In the genomic region with DNA sequence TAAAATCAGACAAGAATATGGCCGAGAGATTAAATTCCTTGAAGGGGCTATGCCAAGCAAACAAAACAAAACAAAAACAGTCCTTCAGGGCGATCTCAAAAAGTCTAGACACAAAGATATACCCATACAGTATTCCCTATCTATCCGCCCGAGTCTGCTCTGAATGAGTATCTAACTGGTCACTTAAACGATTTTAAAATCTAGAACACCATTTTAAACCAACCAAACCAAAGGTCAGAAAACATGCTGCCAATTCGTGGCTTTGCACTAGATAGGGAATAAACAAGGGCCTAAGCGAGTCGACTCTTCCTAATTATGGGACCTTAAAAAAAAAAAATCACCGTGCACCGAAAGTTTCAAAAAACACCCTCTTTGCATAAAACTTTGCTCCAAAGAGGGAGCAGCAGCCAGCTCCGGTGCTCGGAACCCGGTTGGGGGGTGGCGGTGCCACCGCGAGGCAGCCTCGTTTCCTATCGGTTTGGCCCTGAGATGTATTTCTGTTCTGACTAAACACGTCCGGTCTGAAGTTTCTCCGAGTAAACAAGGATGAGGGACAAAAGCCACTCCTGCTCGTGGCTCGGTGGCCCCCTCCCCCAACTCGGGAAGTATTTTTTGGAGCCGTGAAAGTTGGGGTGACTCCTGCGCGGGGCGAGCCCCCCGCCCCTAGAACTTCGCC, we compare ENCODE assay signal across 9 cellular contexts. TPM values are rescaled to one million over a fixed set of nuclear protein-coding genes. Genes with fewer than 3 reads are reported as not detected.
DNase-seq lines count a peak whose midpoint lies in the region; ATAC-seq, FAIRE-seq and TF ChIP-seq lines count a peak whose summit lies in the region.
"Had no signal": no experiment of that assay in that cellular context is flagged by ENCODE, and none has a peak within 500 bp of the region (broad histone marks: within the 10 kb centered on the region; RNA-seq: fewer than 3 reads in every experiment).

No MANE protein-coding gene starts in this region.

- peak overlapping the region; percentile 90 for H3K27ac ChIP-seq in KOPT-K1 (ENCODE audit: low read depth, low read length, poor library complexity, severe bottlenecking)
- H3K27ac ChIP-seq in HepG2 (ENCODE audit: extremely low read length, insufficient read depth, low read length) = peak overlapping the region; percentile 88

- peak overlapping the region; percentile 88 for H3K4me2 ChIP-seq in HepG2 (ENCODE audit: low read depth, low read length)

- WGBS in HepG2 (ENCODE audit: low lambda C conversion rate) = 2% methylated on average over 27 of the region's 30 CpGs

- H3K27me3 ChIP-seq in HepG2 (ENCODE audit: control insufficient read depth in 1 of 2, insufficient read depth in 2 of 2, low read length in 2 of 2) = no peaks in the 10 kb centered on the region; a peak in 2 of 5 replicates

- H3K9me3 ChIP-seq in KOPT-K1 (ENCODE audit: insufficient read depth, low read length, poor library complexity, severe bottlenecking) (no peaks in the 10 kb centered on the region), HepG2 (ENCODE audit: low read length) (no peaks in the 10 kb centered on the region)

- H3K36me3 ChIP-seq in KOPT-K1 (ENCODE audit: insufficient read depth, low read length) = peaks cover 47% of the 10 kb centered on the region
- H3K36me3 ChIP-seq in HepG2 (replicated peaks in 1 of 2; ENCODE audit: control insufficient read depth in 1 of 2, insufficient read depth in 2 of 2, low read length in 2 of 2) = peaks cover 0 to 18% of the 10 kb centered on the region in 2 experiments; a peak in 3 of 5 replicates

- CTCF ChIA-PET in HepG2 (lab: Yijun Ruan, JAX; ENCODE audit: low intra/inter-chr PET ratio, low total read pairs) = no interaction called here

- in situ Hi-C loops in HepG2 (cut with HindIII; ENCODE audit: extremely low pct_ligation_motif_present, low pct_unique_long_range_greater_than_20kb) = no loop called here

- FAIRE-seq in HepG2 (lab: Jason Lieb, UNC) = no peak
- FAIRE-seq: frontal cortex had no signal

- peak; percentile 35 for ATAC-seq in GM21447 (IDR thresholded peaks at IDR 0.05; ENCODE audit: unreplicated experiment)
- peak; percentile 12 for ATAC-seq in HepG2

- peak; percentile 82 for DNase-seq in DMS53 (lab: John Stamatoyannopoulos, UW)
- peak; percentile 58 to 62 for DNase-seq in activated CD4-positive, alpha-beta T cell treated with anti-CD3 and anti-CD28 coated beads for 24 hours (ENCODE audit: low read depth in 2 of 2)
- no peak for DNase-seq in chondrocyte (ENCODE audit: low spot score)
- DNase-seq in HepG2 (ENCODE audit: low spot score) = peak; percentile 70
- DNase-seq in stimulated activated CD4-positive, alpha-beta T cell treated with anti-CD3 and anti-CD28 coated beads, Interleukin-2, amount 100 ng/mL, for 4 hours (ENCODE audit: low read depth) = peak; percentile 61
- DNase-seq in NCI-H2196 (lab: John Stamatoyannopoulos, UW; ENCODE audit: unreplicated experiment) = no peak

- H3K36me3 Mint-ChIP-seq in chondrocyte (ENCODE audit: low read depth) = peaks cover 13% of the 10 kb centered on the region

- intact Hi-C loops in HepG2 (cut with micrococcal nuclease; ENCODE audit: unreplicated experiment) = loop anchor here (2.0 to 5.0 kb wide), 2 partner anchors 57 to 211 kb away; no protein-coding TSS in a partner anchor

- BruUV-seq in HepG2 (replicated peaks; lab: Mats Ljungman, UMichigan) = no TSS peak

- no peak for TF ChIP-seq EP300 in HepG2 (IDR thresholded peaks at IDR 0.05; ENCODE audit: low read depth in 2 of 2, low read length in 2 of 2)
- TF ChIP-seq EP300 in HepG2 (CRISPR knock-in tag; IDR thresholded peaks at IDR 0.05; ENCODE audit: borderline replicate concordance) = no peak

- H3K4me1 ChIP-seq in HepG2 (ENCODE audit: insufficient read depth, low read length) = peaks cover 27% of the 10 kb centered on the region

- no peak overlapping the region for H2AFZ ChIP-seq in HepG2 (ENCODE audit: low read length)

- H3K4me3 ChIP-seq in HepG2 (replicated peaks in 1 of 3; ENCODE audit: insufficient read depth in 1 of 3, low read depth in 2 of 3, low read length in 3 of 3) = peak overlapping the region; percentile 71 to 88 (median 80)

- peaks cover 4% of the 10 kb centered on the region; the same call in 1 of the 2 replicates for H4K20me1 ChIP-seq in HepG2 (ENCODE audit: insufficient read depth, low read length)

- TF ChIP-seq RAD21 in HepG2 (CRISPR knock-in tag; IDR thresholded peaks at IDR 0.05) = no peak

- peak overlapping the region; percentile 97 for H3K27ac Mint-ChIP-seq in chondrocyte (ENCODE audit: unreplicated experiment)

- H3K27me3 Mint-ChIP-seq in chondrocyte (ENCODE audit: low read depth) = no peaks in the 10 kb centered on the region

- H3K4me1 Mint-ChIP-seq in chondrocyte (ENCODE audit: low read depth) = peaks cover 40% of the 10 kb centered on the region

- no peaks in the 10 kb centered on the region for H3K9me3 Mint-ChIP-seq in chondrocyte (ENCODE audit: low read depth)

- peak in 1 of 2 experiments; percentile 54; a peak in 2 of 4 replicates for TF ChIP-seq POLR2A in HepG2 (IDR thresholded peaks at IDR 0.05; ENCODE audit: insufficient read depth in 1 of 2, low read depth in 2 of 2, low read length in 2 of 2)

- peak overlapping the region; percentile 85 for H3K9ac ChIP-seq in HepG2 (ENCODE audit: insufficient read depth, low read depth, low read length)

- H3K4me3 Mint-ChIP-seq in chondrocyte (ENCODE audit: unreplicated experiment) = peak overlapping the region; percentile 75

- TF ChIP-seq CTCF in chondrocyte (IDR thresholded peaks at IDR 0.05) (no peak), HepG2 (CRISPR knock-in tag; IDR thresholded peaks at IDR 0.05) (no peak)

- peaks cover 22% of the 10 kb centered on the region for H3K79me2 ChIP-seq in HepG2 (ENCODE audit: insufficient read depth, low read length)

- POLR2A ChIA-PET in HepG2 (lab: Yijun Ruan, JAX) = interaction anchor here (0.7 to 0.8 kb wide), 2 partner anchors 69 to 152 kb away, joined by 3 to 4 read pairs; no protein-coding TSS in a partner anchor

TF ChIP-seq in HepG2, 621 proteins besides CTCF, POLR2A, EP300 and RAD21 (continues in another document):
- TF ChIP-seq KLF12 (CRISPR knock-in tag; IDR thresholded peaks at IDR 0.05; ENCODE audit: borderline replicate concordance) (no peak), MXD1 (CRISPR knock-in tag; IDR thresholded peaks at IDR 0.05) (no peak), TOPORS (CRISPR knock-in tag; IDR thresholded peaks at IDR 0.05) (no peak), AKAP8 (CRISPR knock-in tag; IDR thresholded peaks at IDR 0.05) (no peak)

RNA-seq across cellular contexts. Expression of gene HMGB1, which starts 1.8 kb away (rescaled TPM):
- total RNA-seq in chondrocyte (182 to 256 TPM (median 188 TPM) in 3 replicates), HepG2 (2016; rRNA removed; fragmentation: Illumina TruSeq; extraction: Trizol) (584 and 878 TPM in 2 replicates)
- 61.2 and 63.8 TPM in 2 replicates for total RNA-seq in HepG2 (2016; cell fraction: cytosol; rRNA removed; fragmentation: Illumina TruSeq; extraction: Trizol; ENCODE audit: low read depth)
- total RNA-seq in HepG2 (2016; cell fraction: insoluble cytoplasmic fraction; rRNA removed; fragmentation: Illumina TruSeq; extraction: Trizol) = 597 and 915 TPM in 2 replicates
- total RNA-seq in HepG2 (2016; cell fraction: membrane; rRNA removed; fragmentation: Illumina TruSeq; extraction: Trizol) = 106 and 121 TPM in 2 replicates
- total RNA-seq in HepG2 (2016; cell fraction: nucleus; rRNA removed; fragmentation: Illumina TruSeq; extraction: Trizol) = 324 and 333 TPM in 2 replicates
- polyA plus RNA-seq in HepG2 (2011; rRNA removed) = 71.6 and 115 TPM in 2 replicates
- 48.0 and 59.3 TPM in 2 replicates for polyA plus RNA-seq in HepG2 (2011; cell fraction: cytosol; rRNA removed)
- polyA plus RNA-seq in HepG2 (2011; cell fraction: nucleus; rRNA removed) = 61.9 and 98.4 TPM in 2 replicates
- polyA plus RNA-seq in HepG2 (2012) = 207 and 262 TPM in 2 replicates
- polyA plus RNA-seq in HepG2 (2016; cell fraction: cytosol; fragmentation: Illumina TruSeq; extraction: Trizol; ENCODE audit: low read depth) = 68.2 and 69.4 TPM in 2 replicates
- polyA plus RNA-seq in HepG2 (2016; cell fraction: insoluble cytoplasmic fraction; fragmentation: Illumina TruSeq; extraction: Trizol; ENCODE audit: low read depth) = 1,007 and 1,107 TPM in 2 replicates
- polyA plus RNA-seq in HepG2 (2016; cell fraction: membrane; fragmentation: Illumina TruSeq; extraction: Trizol; ENCODE audit: low read depth) = 98.1 and 108 TPM in 2 replicates
- polyA plus RNA-seq in HepG2 (2016; cell fraction: nucleus; fragmentation: Illumina TruSeq; extraction: Trizol; ENCODE audit: insufficient read depth, low read depth) = 458 and 467 TPM in 2 replicates
- polyA minus RNA-seq in HepG2 (2011; rRNA and poly(A)+ RNA removed; ENCODE audit: low replicate concordance) = 9.9 and 20.1 TPM in 2 replicates
- polyA minus RNA-seq in HepG2 (2011; cell fraction: cytosol; rRNA and poly(A)+ RNA removed) = 59.9 and 62.9 TPM in 2 replicates
- polyA minus RNA-seq in HepG2 (2011; cell fraction: nucleus; rRNA and poly(A)+ RNA removed) = 145 and 175 TPM in 2 replicates

RNA-seq across cellular contexts. Expression of gene UBE2L5, which starts 41.7 kb away (rescaled TPM):
- total RNA-seq in chondrocyte (not detected in 3 replicates), HepG2 (2016; rRNA removed; fragmentation: Illumina TruSeq; extraction: Trizol) (0.13 and 0.22 TPM in 2 replicates)
- total RNA-seq in HepG2 (2016; cell fraction: cytosol; rRNA removed; fragmentation: Illumina TruSeq; extraction: Trizol; ENCODE audit: low read depth) = not detected in 2 replicates
- total RNA-seq in HepG2 (2016; cell fraction: insoluble cytoplasmic fraction; rRNA removed; fragmentation: Illumina TruSeq; extraction: Trizol) = not detected in 2 replicates
- total RNA-seq in HepG2 (2016; cell fraction: membrane; rRNA removed; fragmentation: Illumina TruSeq; extraction: Trizol) = not detected in 2 replicates
- not detected in 2 replicates for total RNA-seq in HepG2 (2016; cell fraction: nucleus; rRNA removed; fragmentation: Illumina TruSeq; extraction: Trizol)
- polyA plus RNA-seq in HepG2 (2011; rRNA removed) = not detected in 2 replicates
- polyA plus RNA-seq in HepG2 (2011; cell fraction: cytosol; rRNA removed) = not detected in 2 replicates
- not detected in 2 replicates for polyA plus RNA-seq in HepG2 (2011; cell fraction: nucleus; rRNA removed)
- 0.43 and 3.2 TPM in 2 replicates for polyA plus RNA-seq in HepG2 (2012)
- polyA plus RNA-seq in HepG2 (2016; cell fraction: cytosol; fragmentation: Illumina TruSeq; extraction: Trizol; ENCODE audit: low read depth) = not detected in 2 replicates
- polyA plus RNA-seq in HepG2 (2016; cell fraction: insoluble cytoplasmic fraction; fragmentation: Illumina TruSeq; extraction: Trizol; ENCODE audit: low read depth) = 1.0 TPM in 1 of 2 replicates, not detected in the other
- polyA plus RNA-seq in HepG2 (2016; cell fraction: membrane; fragmentation: Illumina TruSeq; extraction: Trizol; ENCODE audit: low read depth) = not detected in 2 replicates
- not detected in 2 replicates for polyA plus RNA-seq in HepG2 (2016; cell fraction: nucleus; fragmentation: Illumina TruSeq; extraction: Trizol; ENCODE audit: insufficient read depth, low read depth)
- not detected in 2 replicates for polyA minus RNA-seq in HepG2 (2011; rRNA and poly(A)+ RNA removed; ENCODE audit: low replicate concordance)
- polyA minus RNA-seq in HepG2 (2011; cell fraction: cytosol; rRNA and poly(A)+ RNA removed) = not detected in 2 replicates
- polyA minus RNA-seq in HepG2 (2011; cell fraction: nucleus; rRNA and poly(A)+ RNA removed) = not detected in 2 replicates
- total RNA-seq: frontal cortex had no signal

Comparison
In these comparisons a context has a peak if more than half of its experiments do, and no peak if none do; other contexts are left out.
1. DNase-seq: peak in DMS53 (single experiment), activated CD4-positive, alpha-beta T cell treated with anti-CD3 and anti-CD28 coated beads for 24 hours (2 of 2), HepG2 (single experiment) and stimulated activated CD4-positive, alpha-beta T cell treated with anti-CD3 and anti-CD28 coated beads, Interleukin-2, amount 100 ng/mL, for 4 hours (single experiment); none in chondrocyte (single experiment) and NCI-H2196 (single experiment).